In the genomic region with DNA sequence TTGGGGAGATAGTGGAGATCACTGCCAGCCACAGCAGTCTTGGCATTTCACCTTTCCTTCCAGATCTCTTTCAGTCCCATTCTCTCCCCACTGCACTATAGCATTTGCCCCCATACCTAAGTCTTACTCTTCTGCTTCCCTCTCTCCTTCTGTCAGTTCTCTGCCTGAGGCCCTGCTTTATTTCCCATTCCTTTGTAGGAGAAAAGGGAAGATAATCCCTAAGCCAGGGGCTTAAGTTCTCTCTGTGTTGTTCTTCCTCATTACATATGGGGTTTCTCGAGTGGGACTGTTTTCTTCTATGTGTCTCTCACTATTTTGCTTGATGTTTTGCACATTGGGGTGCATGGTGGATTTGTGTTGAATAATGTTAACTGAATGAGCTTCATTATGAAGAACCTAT, we compare ENCODE assay signal across 2 cellular contexts.
TF ChIP-seq lines count a peak whose summit lies in the region.

No MANE protein-coding gene starts in this region.

TF ChIP-seq in SK-N-SH, 30 proteins besides CTCF, POLR2A, EP300 and RAD21 (continued from another document):
- TF ChIP-seq, protein P1, sequence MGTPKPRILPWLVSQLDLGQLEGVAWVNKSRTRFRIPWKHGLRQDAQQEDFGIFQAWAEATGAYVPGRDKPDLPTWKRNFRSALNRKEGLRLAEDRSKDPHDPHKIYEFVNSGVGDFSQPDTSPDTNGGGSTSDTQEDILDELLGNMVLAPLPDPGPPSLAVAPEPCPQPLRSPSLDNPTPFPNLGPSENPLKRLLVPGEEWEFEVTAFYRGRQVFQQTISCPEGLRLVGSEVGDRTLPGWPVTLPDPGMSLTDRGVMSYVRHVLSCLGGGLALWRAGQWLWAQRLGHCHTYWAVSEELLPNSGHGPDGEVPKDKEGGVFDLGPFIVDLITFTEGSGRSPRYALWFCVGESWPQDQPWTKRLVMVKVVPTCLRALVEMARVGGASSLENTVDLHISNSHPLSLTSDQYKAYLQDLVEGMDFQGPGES (IDR thresholded peaks at IDR 0.05; ENCODE audit: low read depth, low read length), result no peak
- TF ChIP-seq POLR2AphosphoS5 (IDR thresholded peaks at IDR 0.05; ENCODE audit: low read depth, low read length), result no peak
- no peak for TF ChIP-seq SIN3A (IDR thresholded peaks at IDR 0.05; ENCODE audit: borderline replicate concordance, low read depth, low read length)
- no peak for TF ChIP-seq TCF12 (IDR thresholded peaks at IDR 0.05)
- TF ChIP-seq, protein P2, sequence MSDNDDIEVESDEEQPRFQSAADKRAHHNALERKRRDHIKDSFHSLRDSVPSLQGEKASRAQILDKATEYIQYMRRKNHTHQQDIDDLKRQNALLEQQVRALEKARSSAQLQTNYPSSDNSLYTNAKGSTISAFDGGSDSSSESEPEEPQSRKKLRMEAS (IDR thresholded peaks at IDR 0.05; ENCODE audit: low read depth), result no peak

TF ChIP-seq in SK-N-SH treated with all-trans-retinoic acid at 6 μM for 48 hours, 23 proteins besides CTCF, POLR2A, EP300 and RAD21 (continued from another document):
- TF ChIP-seq PATZ1 (CRISPR knock-in tag; IDR thresholded peaks at IDR 0.05; ENCODE audit: borderline replicate concordance), result no peak
- TF ChIP-seq TCF4 (CRISPR knock-in tag; IDR thresholded peaks at IDR 0.05; ENCODE audit: borderline replicate concordance), result no peak
- TF ChIP-seq, protein P3, sequence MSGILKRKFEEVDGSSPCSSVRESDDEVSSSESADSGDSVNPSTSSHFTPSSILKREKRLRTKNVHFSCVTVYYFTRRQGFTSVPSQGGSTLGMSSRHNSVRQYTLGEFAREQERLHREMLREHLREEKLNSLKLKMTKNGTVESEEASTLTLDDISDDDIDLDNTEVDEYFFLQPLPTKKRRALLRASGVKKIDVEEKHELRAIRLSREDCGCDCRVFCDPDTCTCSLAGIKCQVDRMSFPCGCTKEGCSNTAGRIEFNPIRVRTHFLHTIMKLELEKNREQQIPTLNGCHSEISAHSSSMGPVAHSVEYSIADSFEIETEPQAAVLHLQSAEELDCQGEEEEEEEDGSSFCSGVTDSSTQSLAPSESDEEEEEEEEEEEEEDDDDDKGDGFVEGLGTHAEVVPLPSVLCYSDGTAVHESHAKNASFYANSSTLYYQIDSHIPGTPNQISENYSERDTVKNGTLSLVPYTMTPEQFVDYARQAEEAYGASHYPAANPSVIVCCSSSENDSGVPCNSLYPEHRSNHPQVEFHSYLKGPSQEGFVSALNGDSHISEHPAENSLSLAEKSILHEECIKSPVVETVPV (CRISPR knock-in tag; IDR thresholded peaks at IDR 0.05), result no peak
- no peak for TF ChIP-seq ZFP30 (CRISPR knock-in tag; IDR thresholded peaks at IDR 0.05)
TF ChIP-seq in SK-N-SH treated with all-trans-retinoic acid at 6 μM for 48 hours: peak in this region for 0.
